In the genomic region with DNA sequence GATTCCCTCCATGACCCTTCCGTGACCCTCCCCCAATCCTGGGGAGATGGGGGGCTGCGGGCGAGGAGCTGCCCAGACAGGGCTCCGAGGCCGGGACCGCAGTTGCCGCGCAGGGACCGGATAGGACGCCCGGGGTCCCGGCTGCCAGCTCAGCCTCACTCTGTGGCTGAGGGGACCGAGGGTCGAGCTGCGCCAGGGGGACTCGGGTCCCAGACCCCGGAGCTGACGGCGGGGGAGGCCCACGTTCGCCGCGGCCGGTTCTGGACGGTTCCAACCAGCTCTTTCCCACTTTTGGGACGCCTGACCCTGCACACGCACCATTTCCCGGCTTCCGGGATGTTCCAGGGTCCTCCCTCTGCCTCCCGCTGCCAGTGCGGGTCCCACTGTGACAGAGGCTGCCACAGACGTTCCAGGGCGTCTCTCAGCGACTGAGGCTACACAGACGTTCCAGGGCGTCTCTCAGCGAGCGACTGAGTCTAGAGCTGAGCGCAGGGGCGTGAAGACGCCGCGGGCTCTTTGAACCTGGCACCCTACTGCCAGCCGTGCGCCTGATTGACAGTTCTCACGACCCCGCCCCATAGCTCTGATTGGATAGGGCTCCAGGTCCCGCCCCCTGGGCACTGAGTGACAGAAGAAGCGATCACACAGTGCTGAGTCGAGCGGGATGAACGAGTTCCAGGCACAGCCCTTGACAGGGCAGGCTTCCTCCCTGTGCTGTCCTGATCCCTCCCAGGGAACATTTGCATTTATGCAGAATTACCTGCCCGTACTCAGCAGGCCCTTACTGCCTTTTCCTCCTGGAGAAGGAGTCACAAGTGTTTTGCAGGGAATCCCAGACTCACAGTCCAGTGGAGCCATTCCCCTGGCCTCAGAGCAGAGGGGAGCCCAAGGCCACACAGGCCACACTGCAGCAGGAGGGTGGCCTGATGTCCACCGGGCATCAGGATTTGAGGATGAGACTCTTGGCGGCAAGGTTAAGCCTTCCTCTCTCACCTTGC, we compare ENCODE assay signal across 8 cellular contexts. TPM values are rescaled to one million over a fixed set of nuclear protein-coding genes. Genes with fewer than 3 reads are reported as not detected.
A peak's percentile ranks its signal among the peaks of the same experiment; 100 is the strongest.
DNase-seq lines count a peak whose midpoint lies in the region; ATAC-seq, FAIRE-seq and TF ChIP-seq lines count a peak whose summit lies in the region.

A gene (minus strand): TSS at position 472 of the 998 bp plus-strand sequence. CDS start 151 bp downstream, at position 321.

- intact Hi-C loops in kidney (cut with DNase I) = no loop called here

- peak within 1 kb of the TSS; percentile 80 to 95 for H3K9ac ChIP-seq in kidney (ENCODE audit: low read length in 2 of 2)

- TF ChIP-seq CTCF in kidney (IDR thresholded peaks at IDR 0.05; ENCODE audit: borderline replicate concordance, extremely low read depth, insufficient read depth) = no peak

- peak; percentile 95 for FAIRE-seq in kidney (lab: Jason Lieb, UNC)

- no peaks in the 10 kb centered on the region for H3K9me3 ChIP-seq in kidney (ENCODE audit: control insufficient read depth in 1 of 2, low read length in 2 of 2)

- DNase-seq in SIG-M5 treated with dmso at 0.1 percent for 504 hours (lab: John Stamatoyannopoulos, UW; ENCODE audit: unreplicated experiment) (peak; percentile 20), SIG-M5 (lab: John Stamatoyannopoulos, UW) (no peak), NCI-H2196 (lab: John Stamatoyannopoulos, UW; ENCODE audit: unreplicated experiment) (peak; percentile 85), cerebellum (ENCODE audit: low spot score) (peak; percentile 96), kidney (peak; percentile 99)
- DNase-seq in activated CD4-positive, alpha-beta T cell treated with anti-CD3 and anti-CD28 coated beads for 24 hours (ENCODE audit: low read depth in 2 of 2) = peak; percentile 98
- peak; percentile 98 to 99 (median 98) for DNase-seq in stimulated activated CD4-positive, alpha-beta T cell treated with anti-CD3 and anti-CD28 coated beads, Interleukin-12 subunit alpha, Interleukin-12 subunit beta, amount 100 ng/mL, for 48 hours (ENCODE audit: low read depth in 2 of 3, low spot score in 1 of 3)

- no peaks in the 10 kb centered on the region for H3K36me3 ChIP-seq in kidney (ENCODE audit: control insufficient read depth in 1 of 2, insufficient read depth in 2 of 2, low read length in 2 of 2)

- ATAC-seq in HG03045 (IDR thresholded peaks at IDR 0.05; ENCODE audit: unreplicated experiment) = peak; percentile 92

- H3K4me3 ChIP-seq in kidney (ENCODE audit: low read length in 2 of 2) = peak within 1 kb of the TSS; percentile 67 to 81

- peak within 1 kb of the TSS; percentile 83 to 91 for H3K27ac ChIP-seq in kidney (ENCODE audit: low read depth in 2 of 2, low read length in 2 of 2)

- peaks cover 5 to 14% of the 10 kb centered on the region in 2 donors for H3K4me1 ChIP-seq in kidney (ENCODE audit: control insufficient read depth in 1 of 2, insufficient read depth in 1 of 2, low read depth in 1 of 2, low read length in 2 of 2)

RNA-seq across cellular contexts. Expression of the gene that starts here (rescaled TPM):
- total RNA-seq in cerebellum (2.0 TPM), kidney (6.8 TPM)
- polyA plus RNA-seq in kidney (ENCODE audit: insufficient read depth, low read depth, low replicate concordance) = 4.6 TPM
